In genomic region chr6:149060300-149060984, GRCh38 we compare ENCODE assay signal across 8 cellular contexts.
DNase-seq lines count a peak whose midpoint lies in the region; ATAC-seq, FAIRE-seq and TF ChIP-seq lines count a peak whose summit lies in the region.

No MANE protein-coding gene starts in this region.

- peak in 1 of 6 experiments; percentile 7 for TF ChIP-seq CTCF in Peyer's patch (IDR thresholded peaks at IDR 0.05)

- peaks cover 0 to 1% (median 0%) of the 10 kb centered on the region in 11 donors for H3K9me3 Mint-ChIP-seq in naive thymus-derived CD4-positive, alpha-beta T cell

- peak overlapping the region; percentile 23 to 95 (median 68) for H3K27ac Mint-ChIP-seq in naive thymus-derived CD4-positive, alpha-beta T cell

- CTCF ChIA-PET in naive thymus-derived CD4-positive, alpha-beta T cell (lab: Charles Lee), result interaction anchor here (0.5 to 0.6 kb wide), 2 partner anchors 93 to 375 kb away, joined by 3 read pairs; no protein-coding TSS in a partner anchor

- peaks cover 0 to 26% (median 9%) of the 10 kb centered on the region in 4 donors for H3K4me1 ChIP-seq in Peyer's patch
- H3K4me1 ChIP-seq in naive thymus-derived CD4-positive, alpha-beta T cell (ENCODE audit: control insufficient read depth in 2 of 2, insufficient read depth in 2 of 2, low read length in 2 of 2), result peaks cover 9 to 16% of the 10 kb centered on the region in 2 donors

- no peaks in the 10 kb centered on the region for H3K27me3 Mint-ChIP-seq in naive thymus-derived CD4-positive, alpha-beta T cell

- no peaks in the 10 kb centered on the region for H3K9me3 ChIP-seq in Peyer's patch
- no peaks in the 10 kb centered on the region for H3K9me3 ChIP-seq in naive thymus-derived CD4-positive, alpha-beta T cell (ENCODE audit: control insufficient read depth in 2 of 3, low read length in 3 of 3)

- POLR2A ChIA-PET in naive thymus-derived CD4-positive, alpha-beta T cell (lab: Charles Lee), result no interaction called here

- peaks cover 0 to 7% (median 0%) of the 10 kb centered on the region in 5 donors for H3K36me3 Mint-ChIP-seq in naive thymus-derived CD4-positive, alpha-beta T cell

- intact Hi-C loops in naive thymus-derived CD4-positive, alpha-beta T cell (cut with micrococcal nuclease), result loop anchor here in 1 of 2 donors (1.0 kb wide), 2 partner anchors 13 to 27 kb away; no protein-coding TSS in a partner anchor

- FAIRE-seq in frontal cortex (lab: Jason Lieb, UNC), result no peak

- H3K4me1 Mint-ChIP-seq in naive thymus-derived CD4-positive, alpha-beta T cell, result peaks cover 17 to 71% (median 34%) of the 10 kb centered on the region in 7 donors

- H3K27ac ChIP-seq in Peyer's patch, result peak overlapping the region; percentile 22 to 77 (median 54)
- no peak overlapping the region for H3K27ac ChIP-seq in naive thymus-derived CD4-positive, alpha-beta T cell (ENCODE audit: low read depth, low read length)

- H3K4me3 Mint-ChIP-seq in naive thymus-derived CD4-positive, alpha-beta T cell, result peak overlapping the region; percentile 47 to 83 (median 78)

- H3K4me3 ChIP-seq in Peyer's patch, result peak overlapping the region in 2 of 4 donors; percentile 10 to 18
- H3K4me3 ChIP-seq in naive thymus-derived CD4-positive, alpha-beta T cell (ENCODE audit: low read length), result peak overlapping the region; percentile 25

- ATAC-seq in GM18873 (IDR thresholded peaks at IDR 0.05; ENCODE audit: low FRiP score, unreplicated experiment) (peak; percentile 70), HG03060 (IDR thresholded peaks at IDR 0.05; ENCODE audit: low read depth, unreplicated experiment) (peak; percentile 47)
- peak; percentile 89 for ATAC-seq in naive thymus-derived CD4-positive, alpha-beta T cell

- peak; percentile 61 to 84 (median 71) for DNase-seq in Peyer's patch
- DNase-seq in activated gamma-delta T cell treated with Interleukin-2 at 50 U/mL for 16 hours, result peak; percentile 47
- peak in 7 of 9 donors; percentile 21 to 54 (median 25) for DNase-seq in naive thymus-derived CD4-positive, alpha-beta T cell
- DNase-seq in superior temporal gyrus (ENCODE audit: extremely low spot score), result no peak
- no peak for DNase-seq in NOMO-1 (lab: John Stamatoyannopoulos, UW; ENCODE audit: unreplicated experiment in 2 of 2)
- no peak for DNase-seq in frontal cortex (ENCODE audit: low spot score in 2 of 2)

- TF ChIP-seq POLR2A in Peyer's patch (IDR thresholded peaks at IDR 0.05), result peak in 1 of 2 donors; percentile 13

- H3K36me3 ChIP-seq in Peyer's patch, result no peaks in the 10 kb centered on the region
- no peaks in the 10 kb centered on the region for H3K36me3 ChIP-seq in naive thymus-derived CD4-positive, alpha-beta T cell (ENCODE audit: control insufficient read depth in 2 of 3, insufficient read depth in 3 of 3, low read length in 3 of 3)

- no peaks in the 10 kb centered on the region for H3K27me3 ChIP-seq in Peyer's patch
- H3K27me3 ChIP-seq in naive thymus-derived CD4-positive, alpha-beta T cell (ENCODE audit: control insufficient read depth in 2 of 2, insufficient read depth in 2 of 2, low read length in 2 of 2), result no peaks in the 10 kb centered on the region

Comparison
In these comparisons a context has a peak if more than half of its experiments do, and no peak if none do; other contexts are left out.
1. DNase-seq: peak in Peyer's patch (3 of 3), activated gamma-delta T cell treated with Interleukin-2 at 50 U/mL for 16 hours (single experiment) and naive thymus-derived CD4-positive, alpha-beta T cell (7 of 9); none in superior temporal gyrus (single experiment), NOMO-1 (0 of 2) and frontal cortex (0 of 2).
2. Peak in every context shown above with its lines, with median percentiles within 50 percentile points of each other: ATAC-seq.